Comparison of ENCODE assay signal across 10 cellular contexts in genomic region chr17:69654981-69655581, GRCh38.
DNase-seq lines count a peak whose midpoint lies in the region; ATAC-seq and TF ChIP-seq lines count a peak whose summit lies in the region.
"Had no signal": no experiment of that assay in that cellular context is flagged by ENCODE, and none has a peak within 500 bp of the region (broad histone marks: within the 10 kb centered on the region; RNA-seq: fewer than 3 reads in every experiment).

No MANE protein-coding gene starts in this region.

- no peak for TF ChIP-seq EP300 in esophagus muscularis mucosa (IDR thresholded peaks at IDR 0.05)

- ATAC-seq in sciatic nerve, result peak; percentile 80
- ATAC-seq in body of pancreas, result no peak
- ATAC-seq in GM21825 (IDR thresholded peaks at IDR 0.05; ENCODE audit: unreplicated experiment), result no peak

- 27% methylated on average over 1 of the region's 1 CpG for WGBS in esophagus muscularis mucosa
- 31 to 46% methylated on average over 1 of the region's 1 CpG for WGBS in body of pancreas, 2 donors

- no peak overlapping the region for H3K27ac Mint-ChIP-seq in nephron progenitor cell
- H3K27ac Mint-ChIP-seq: activated naive CD4-positive, alpha-beta T cell treated with anti-CD3 and anti-CD28 coated beads, Interleukin-2, amount 50 U/mL, for 24 hours had no signal

- H3K36me3 Mint-ChIP-seq in nephron progenitor cell (ENCODE audit: low read depth), result no peaks in the 10 kb centered on the region
- H3K36me3 Mint-ChIP-seq: activated naive CD4-positive, alpha-beta T cell treated with anti-CD3 and anti-CD28 coated beads, Interleukin-2, amount 50 U/mL, for 24 hours had no signal

- H3K27me3 ChIP-seq in esophagus muscularis mucosa (no peaks in the 10 kb centered on the region), body of pancreas (no peaks in the 10 kb centered on the region)

- H3K4me1 ChIP-seq in esophagus muscularis mucosa (peaks cover 0 to 18% (median 14%) of the 10 kb centered on the region in 4 donors), body of pancreas (no peaks in the 10 kb centered on the region)

- H3K9me3 Mint-ChIP-seq in nephron progenitor cell, result peaks cover 15% of the 10 kb centered on the region

- H3K9me3 ChIP-seq in esophagus muscularis mucosa, result no peaks in the 10 kb centered on the region
- H3K9me3 ChIP-seq in body of pancreas, result no peaks in the 10 kb centered on the region

- H3K4me1 Mint-ChIP-seq in nephron progenitor cell, result peaks cover 5% of the 10 kb centered on the region
- H3K4me1 Mint-ChIP-seq: activated naive CD4-positive, alpha-beta T cell treated with anti-CD3 and anti-CD28 coated beads, Interleukin-2, amount 50 U/mL, for 24 hours had no signal

- DNase-seq in GM04504 (ENCODE audit: low read depth) (peak; percentile 55), NCI-H526 treated with DMSO at 0.1 percent for 48 hours (lab: John Stamatoyannopoulos, UW) (peak; percentile 29), esophagus muscularis mucosa (ENCODE audit: extremely low spot score) (no peak), sciatic nerve (ENCODE audit: low spot score) (no peak), nephron progenitor cell (no peak), body of pancreas (no peak), NOMO-1 treated with DMSO at 0.1 percent for 48 hours (lab: John Stamatoyannopoulos, UW; ENCODE audit: unreplicated experiment) (no peak)

- no peak for TF ChIP-seq CTCF in esophagus muscularis mucosa (IDR thresholded peaks at IDR 0.05)
- no peak for TF ChIP-seq CTCF in nephron progenitor cell (IDR thresholded peaks at IDR 0.05)
- no peak for TF ChIP-seq CTCF in body of pancreas (IDR thresholded peaks at IDR 0.05)

- H3K27ac ChIP-seq in esophagus muscularis mucosa (replicated peaks in 1 of 4), result peak overlapping the region; percentile 25 to 57 (median 36)
- no peak overlapping the region for H3K27ac ChIP-seq in body of pancreas

- intact Hi-C loops in esophagus muscularis mucosa (cut with DNase I), result loop anchor here (10.0 kb wide), 1 partner anchor 90 kb away; no protein-coding TSS in a partner anchor
- intact Hi-C loops in sciatic nerve (cut with DNase I), result no loop called here
- intact Hi-C loops in body of pancreas (cut with DNase I), result no loop called here

- H3K4me3 ChIP-seq in esophagus muscularis mucosa, result no peak overlapping the region
- no peak overlapping the region for H3K4me3 ChIP-seq in body of pancreas

- no peaks in the 10 kb centered on the region for H3K27me3 Mint-ChIP-seq in nephron progenitor cell (ENCODE audit: low read depth, poor library complexity)
- H3K27me3 Mint-ChIP-seq: activated naive CD4-positive, alpha-beta T cell treated with anti-CD3 and anti-CD28 coated beads, Interleukin-2, amount 50 U/mL, for 24 hours had no signal

- no peak overlapping the region for H3K4me3 Mint-ChIP-seq in nephron progenitor cell
- H3K4me3 Mint-ChIP-seq: activated naive CD4-positive, alpha-beta T cell treated with anti-CD3 and anti-CD28 coated beads, Interleukin-2, amount 50 U/mL, for 24 hours; stimulated activated naive CD8-positive, alpha-beta T cell treated with anti-CD3 and anti-CD28 coated beads, Interleukin-15, Interleukin-2, amounts not matched to agents 100 ng/mL and 50 ng/mL, for 24 hours had no signal

- H3K36me3 ChIP-seq in esophagus muscularis mucosa (no peaks in the 10 kb centered on the region), body of pancreas (replicated peaks in 1 of 2; ENCODE audit: insufficient read depth in 1 of 2, low read depth in 2 of 2) (no peaks in the 10 kb centered on the region)

- no peak for TF ChIP-seq POLR2A in esophagus muscularis mucosa (IDR thresholded peaks at IDR 0.05; ENCODE audit: low read depth)
- TF ChIP-seq POLR2A in body of pancreas (IDR thresholded peaks at IDR 0.05), result no peak

Comparison
In these comparisons a context has a peak if more than half of its experiments do, and no peak if none do; other contexts are left out.
1. DNase-seq: peak in GM04504 (single experiment) and NCI-H526 treated with DMSO at 0.1 percent for 48 hours (single experiment); none in esophagus muscularis mucosa (single experiment), sciatic nerve (single experiment), nephron progenitor cell (single experiment), body of pancreas (0 of 4) and NOMO-1 treated with DMSO at 0.1 percent for 48 hours (single experiment).
2. H3K27ac ChIP-seq: peak in esophagus muscularis mucosa (4 of 4); none in body of pancreas (0 of 4).